ENCODE assay signal across 25 cellular contexts in the genomic region with DNA sequence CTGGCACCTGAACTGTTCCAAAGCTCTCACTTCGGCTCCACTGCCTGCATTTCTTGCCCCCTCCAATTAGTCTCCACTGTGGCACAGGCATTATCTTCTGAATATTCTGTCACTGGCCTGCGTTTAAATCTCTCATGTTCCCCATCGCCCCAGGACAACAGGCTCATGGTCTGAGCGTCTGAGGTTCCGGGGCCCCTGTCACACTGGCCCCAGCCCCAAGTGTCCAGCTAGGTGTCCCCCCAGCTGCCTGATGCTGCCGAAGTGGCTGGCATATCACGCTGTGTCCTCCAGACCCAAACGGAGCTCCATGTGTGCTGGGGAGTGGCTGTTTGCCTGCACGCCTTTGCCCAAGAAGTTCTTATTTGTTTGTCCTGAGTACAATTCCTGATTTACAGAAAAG.
"Had no signal": no experiment of that assay in that cellular context is flagged by ENCODE, and none has a peak within 500 bp of the region (broad histone marks: within the 10 kb centered on the region; RNA-seq: fewer than 3 reads in every experiment).

No MANE protein-coding gene starts in this region.

- H3K4me1 ChIP-seq: parathyroid adenoma had no signal

- H3K9ac ChIP-seq: parathyroid adenoma had no signal

- H3K27ac ChIP-seq: epithelial cell of prostate, neutrophil, parathyroid adenoma, thoracic aorta had no signal

- H3K27me3 ChIP-seq: heart right ventricle, upper lobe of left lung had no signal

- ATAC-seq: activated CD4-positive, alpha-beta T cell treated with anti-CD3 and anti-CD28 coated beads for 36 hours; activated naive CD4-positive, alpha-beta T cell treated with anti-CD3 and anti-CD28 coated beads, Interleukin-2, amount 50 U/mL, for 72 hours; activated T-helper 17 cell treated with anti-CD3 and anti-CD28 coated beads, Interleukin-2, amount 50 U/mL, for 72 hours; heart right ventricle; left colon; naive thymus-derived CD8-positive, alpha-beta T cell; sciatic nerve; stimulated activated naive B cell treated with anti-CD40 and anti-IgM and Interleukin-4, amounts not matched to agents 10 μg/mL and 1 μg/mL and 100 μg/mL, for 72 hours had no signal

- DNase-seq: activated B cell treated with CpG ODN at 0.5 μM for 24 hours; activated CD4-positive, alpha-beta T cell treated with anti-CD3 and anti-CD28 coated beads for 36 hours; activated CD4-positive, alpha-beta T cell treated with anti-CD3 and anti-CD28 coated beads, Interleukin-2, amount 50 U/mL, for 4 hours; activated CD8-positive, alpha-beta memory T cell treated with anti-CD3 and anti-CD28 coated beads for 24 hours; activated CD8-positive, alpha-beta memory T cell treated with anti-CD3 and anti-CD28 coated beads, Interleukin-2, amount 50 U/mL, for 4 hours; activated T-cell treated with anti-CD3 and anti-CD28 coated beads, Interleukin-2, amount 50 U/mL, for 24 hours; aorta; heart right ventricle; islet precursor cell; left colon; naive thymus-derived CD8-positive, alpha-beta T cell; small intestine; stimulated activated CD4-positive, alpha-beta T cell treated with anti-CD3 and anti-CD28 coated beads, Interleukin-15, amount 100 ng/mL, for 24 hours; stimulated activated CD4-positive, alpha-beta T cell treated with anti-CD3 and anti-CD28 coated beads, Interleukin-2, amount 100 ng/mL, for 48 hours; stimulated activated CD8-positive, alpha-beta memory T cell treated with anti-CD3 and anti-CD28 coated beads, Interleukin-4, amount 100 ng/mL, for 48 hours; stimulated activated naive B cell treated with anti-CD40 and anti-IgM and Interleukin-4, amounts not matched to agents 10 μg/mL and 1 μg/mL and 100 μg/mL, for 72 hours; T1000 had no signal

- H3K4me3 ChIP-seq: heart right ventricle, thoracic aorta, upper lobe of left lung had no signal

- H3K36me3 ChIP-seq: neutrophil, upper lobe of left lung had no signal

- H3K9me3 ChIP-seq: heart right ventricle, neutrophil, thoracic aorta, upper lobe of left lung had no signal
